In genomic region chr2:55111230-55111569, GRCh38 we compare ENCODE assay signal across 11 cellular contexts.
DNase-seq lines count a peak whose midpoint lies in the region; ATAC-seq, FAIRE-seq and TF ChIP-seq lines count a peak whose summit lies in the region.
"Had no signal": no experiment of that assay in that cellular context is flagged by ENCODE, and none has a peak within 500 bp of the region (broad histone marks: within the 10 kb centered on the region; RNA-seq: fewer than 3 reads in every experiment).

No MANE protein-coding gene starts in this region.

- CTCF ChIA-PET in Caco-2 (lab: Charles Lee), result no interaction called here

- H3K27me3 Mint-ChIP-seq in Caco-2 (ENCODE audit: insufficient read depth, unreplicated experiment) (no peaks in the 10 kb centered on the region), glutamatergic neuron (ENCODE audit: unreplicated experiment) (peaks cover 7% of the 10 kb centered on the region)

- POLR2A ChIA-PET in Caco-2 (lab: Charles Lee), result no interaction called here

- intact Hi-C loops in Caco-2 (cut with micrococcal nuclease; ENCODE audit: unreplicated experiment), result no loop called here

- H3K36me3 ChIP-seq in Caco-2 (ENCODE audit: control insufficient read depth, insufficient read depth, low read length), result no peaks in the 10 kb centered on the region
- no peaks in the 10 kb centered on the region for H3K36me3 ChIP-seq in SJCRH30
- H3K36me3 ChIP-seq in skeletal muscle satellite cell (ENCODE audit: insufficient read depth, low read length), result no peaks in the 10 kb centered on the region

- peak overlapping the region; percentile 85 for H3K27ac Mint-ChIP-seq in Caco-2 (ENCODE audit: unreplicated experiment)
- H3K27ac Mint-ChIP-seq in glutamatergic neuron (ENCODE audit: unreplicated experiment), result peak overlapping the region; percentile 99

- H3K4me3 ChIP-seq in Caco-2 (ENCODE audit: low read depth, low read length) (no peak overlapping the region), SJCRH30 (peak overlapping the region; percentile 18; the same call in 1 of the 2 replicates), skeletal muscle satellite cell (ENCODE audit: low read length) (peak overlapping the region; percentile 29)

- FAIRE-seq in GM12891 (lab: Jason Lieb, UNC) (no peak), HTR-8/SVneo (lab: Jason Lieb, UNC) (no peak)

- BruUV-seq in Caco-2 (replicated peaks; lab: Mats Ljungman, UMichigan), result no TSS peak

- H3K4me2 ChIP-seq in skeletal muscle satellite cell (ENCODE audit: low read length), result peak overlapping the region; percentile 75

- no peaks in the 10 kb centered on the region for H3K9me3 Mint-ChIP-seq in Caco-2 (ENCODE audit: unreplicated experiment)
- H3K9me3 Mint-ChIP-seq in glutamatergic neuron (ENCODE audit: unreplicated experiment), result peaks cover 9% of the 10 kb centered on the region

- no peak for DNase-seq in Caco-2
- DNase-seq in SJCRH30, result no peak
- no peak for DNase-seq in glutamatergic neuron
- DNase-seq in GM12891 (ENCODE audit: insufficient read length, low spot score), result no peak
- no peak for DNase-seq in HTR-8/SVneo (ENCODE audit: insufficient read length, low spot score)
- DNase-seq: activated CD4-positive, alpha-beta T cell treated with anti-CD3 and anti-CD28 coated beads for 48 hours; activated naive CD4-positive, alpha-beta T cell treated with anti-CD3 and anti-CD28 coated beads, Interleukin-2, amount 50 U/mL, for 16 hours; Calu3 had no signal

- H3K4me3 Mint-ChIP-seq in Caco-2 (ENCODE audit: unreplicated experiment) (no peak overlapping the region), glutamatergic neuron (ENCODE audit: unreplicated experiment) (peak overlapping the region; percentile 90)

- H3K27me3 ChIP-seq in Caco-2 (replicated peaks; ENCODE audit: control insufficient read depth, insufficient read depth, low read length), result no peaks in the 10 kb centered on the region
- H3K27me3 ChIP-seq in SJCRH30, result no peaks in the 10 kb centered on the region
- H3K27me3 ChIP-seq in skeletal muscle satellite cell (ENCODE audit: control insufficient read depth, insufficient read depth, low read length), result no peaks in the 10 kb centered on the region

- TF ChIP-seq POLR2A in GM12891 (IDR thresholded peaks at IDR 0.05; ENCODE audit: low read depth, low read length), result no peak

- no peaks in the 10 kb centered on the region for H3K9me3 ChIP-seq in Caco-2
- no peaks in the 10 kb centered on the region for H3K9me3 ChIP-seq in SJCRH30 (replicated peaks)
- H3K9me3 ChIP-seq in skeletal muscle satellite cell (replicated peaks; ENCODE audit: low read length), result no peaks in the 10 kb centered on the region

- no peak for TF ChIP-seq CTCF in Caco-2 (IDR thresholded peaks at IDR 0.05; ENCODE audit: insufficient read depth in 1 of 2, low read depth in 1 of 2, low read length in 1 of 2, severe bottlenecking in 1 of 2, unreplicated experiment in 1 of 2)
- TF ChIP-seq CTCF in glutamatergic neuron (IDR thresholded peaks at IDR 0.05; ENCODE audit: partially characterized antibody, unreplicated experiment), result no peak

- no peak for ATAC-seq in HG03196 (IDR thresholded peaks at IDR 0.05; ENCODE audit: unreplicated experiment)
- ATAC-seq in GM18861 (IDR thresholded peaks at IDR 0.05; ENCODE audit: unreplicated experiment), result no peak

- peak overlapping the region; percentile 82 for H3K9ac ChIP-seq in skeletal muscle satellite cell (ENCODE audit: low read depth, low read length)

- peaks cover 11% of the 10 kb centered on the region for H3K36me3 Mint-ChIP-seq in Caco-2 (ENCODE audit: insufficient read depth, unreplicated experiment)
- H3K36me3 Mint-ChIP-seq in glutamatergic neuron (ENCODE audit: unreplicated experiment), result peaks cover 5% of the 10 kb centered on the region

- peak overlapping the region; percentile 79 for H3K27ac ChIP-seq in SJCRH30

- H3K4me1 ChIP-seq in Caco-2 (peaks cover 74% of the 10 kb centered on the region), SJCRH30 (peaks cover 57% of the 10 kb centered on the region), skeletal muscle satellite cell (ENCODE audit: control insufficient read depth, insufficient read depth, low read length) (peaks cover 91% of the 10 kb centered on the region)

- peaks cover 50% of the 10 kb centered on the region for H3K4me1 Mint-ChIP-seq in Caco-2 (ENCODE audit: low read depth, unreplicated experiment)
- peaks cover 54% of the 10 kb centered on the region for H3K4me1 Mint-ChIP-seq in glutamatergic neuron (ENCODE audit: low read depth, unreplicated experiment)

TF ChIP-seq in GM12891, 5 proteins besides CTCF, POLR2A, EP300 and RAD21:
- no peak for TF ChIP-seq POU2F2 (IDR thresholded peaks at IDR 0.05; ENCODE audit: low read depth, low read length)
- no peak for TF ChIP-seq PAX5 (IDR thresholded peaks at IDR 0.05; ENCODE audit: insufficient read depth, low read length, severe bottlenecking)
- TF ChIP-seq SPI1 (IDR thresholded peaks at IDR 0.05; ENCODE audit: low read depth, low read length), result no peak
- no peak for TF ChIP-seq POLR2AphosphoS5 (IDR thresholded peaks at IDR 0.05; ENCODE audit: low read depth, low read length)
- no peak for TF ChIP-seq TAF1 (IDR thresholded peaks at IDR 0.05; ENCODE audit: low read depth, low read length)
